17 cellular contexts compared by ENCODE assay signal in the genomic region with DNA sequence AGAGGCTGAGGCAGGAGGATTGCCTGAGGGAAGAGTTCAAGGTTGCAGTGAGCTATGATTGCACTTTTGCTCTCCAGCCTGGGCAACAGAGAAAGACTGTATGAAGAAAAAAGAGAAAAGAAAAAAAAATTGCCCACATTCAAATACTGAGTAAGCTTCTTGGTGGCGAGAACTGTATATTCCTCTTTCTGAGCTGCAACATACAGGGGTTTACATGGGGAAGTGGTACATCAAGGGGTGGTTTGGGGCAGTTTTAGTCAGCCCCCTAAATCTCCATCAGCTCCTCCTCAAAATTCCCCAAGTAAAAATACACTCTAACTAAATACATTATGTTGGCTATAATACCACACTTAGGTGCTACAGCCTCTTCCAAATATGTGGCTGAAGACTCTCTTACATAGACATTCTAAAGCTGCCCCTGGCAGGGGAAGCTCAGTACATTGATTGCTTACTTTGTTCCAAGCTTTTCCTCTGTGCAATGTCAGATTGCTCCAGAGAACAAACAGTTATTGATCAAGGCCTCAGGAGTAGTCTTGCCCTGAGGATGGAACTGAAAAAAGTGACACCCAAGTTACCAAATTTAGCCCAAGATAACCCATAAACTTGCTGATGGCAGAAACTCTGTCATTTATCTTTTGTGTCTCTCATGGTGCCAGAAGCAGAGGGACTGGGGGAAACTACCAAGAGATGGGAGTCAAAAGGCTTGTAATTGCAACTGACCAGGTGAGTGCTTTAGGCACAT.
DNase-seq lines count a peak whose midpoint lies in the region; ATAC-seq, FAIRE-seq and TF ChIP-seq lines count a peak whose summit lies in the region.
"Had no signal": no experiment of that assay in that cellular context is flagged by ENCODE, and none has a peak within 500 bp of the region (broad histone marks: within the 10 kb centered on the region; RNA-seq: fewer than 3 reads in every experiment).

No MANE protein-coding gene starts in this region.

- no peaks in the 10 kb centered on the region for H3K9me3 Mint-ChIP-seq in activated naive CD8-positive, alpha-beta T cell treated with anti-CD3 and anti-CD28 coated beads, Interleukin-2, amount 50 U/mL, for 24 hours

- H4K20me1 ChIP-seq in BLaER1 = no peaks in the 10 kb centered on the region

- no peak overlapping the region for H3K9ac ChIP-seq in BLaER1
- H3K9ac ChIP-seq: SK-N-SH had no signal

- peak overlapping the region; percentile 80 for H3K4me2 ChIP-seq in BLaER1
- H3K4me2 ChIP-seq: SK-N-SH had no signal

- DNase-seq in GM12891 (ENCODE audit: insufficient read length, low spot score) (no peak), T1000 (lab: John Stamatoyannopoulos, UW) (no peak), RPMI8226 (no peak)
- no peak for DNase-seq in activated naive CD8-positive, alpha-beta T cell treated with anti-CD3 and anti-CD28 coated beads, Interleukin-2, amount 50 U/mL, for 24 hours
- DNase-seq in stimulated activated CD4-positive, alpha-beta T cell treated with anti-CD3 and anti-CD28 coated beads, Interleukin-2, amount 100 ng/mL, for 48 hours = no peak
- DNase-seq: activated CD4-positive, CD25-positive, alpha-beta regulatory T cell treated with anti-CD3 and anti-CD28 coated beads, Interleukin-2, amount 50 U/mL, for 72 hours; AML-193; NCI-H1092 treated with DMSO at 0.1 percent for 48 hours; NK-92 treated with Interleukin-12 subunit alpha and Interleukin-12 subunit beta, amount 100 ng/mL, for 24 hours; SK-N-SH had no signal

- ATAC-seq in HG03432 (IDR thresholded peaks at IDR 0.05; ENCODE audit: unreplicated experiment) (peak; percentile 53), GM18867 (IDR thresholded peaks at IDR 0.05; ENCODE audit: unreplicated experiment) (no peak)
- ATAC-seq in activated naive CD8-positive, alpha-beta T cell treated with anti-CD3 and anti-CD28 coated beads, Interleukin-2, amount 50 U/mL, for 24 hours = no peak

- H3K36me3 Mint-ChIP-seq in activated naive CD8-positive, alpha-beta T cell treated with anti-CD3 and anti-CD28 coated beads, Interleukin-2, amount 50 U/mL, for 24 hours (ENCODE audit: low read depth) = peaks cover 4% of the 10 kb centered on the region

- peak; percentile 70 for FAIRE-seq in GM12891 (lab: Jason Lieb, UNC)
- FAIRE-seq: endothelial cell of umbilical vein, HTR-8/SVneo had no signal

- peaks cover 56% of the 10 kb centered on the region for H3K4me1 Mint-ChIP-seq in activated naive CD8-positive, alpha-beta T cell treated with anti-CD3 and anti-CD28 coated beads, Interleukin-2, amount 50 U/mL, for 24 hours

- H3K4me1 ChIP-seq in BLaER1 = peaks cover 60% of the 10 kb centered on the region
- H3K4me1 ChIP-seq: vagina had no signal

- 0 out of 2 replicates have a peak overlapping the region, but pooled peaks have one; percentile 77 for H3K27ac ChIP-seq in BLaER1
- H3K27ac ChIP-seq: cardiac muscle cell, vagina had no signal

- H3K36me3 ChIP-seq in BLaER1 = no peaks in the 10 kb centered on the region
- H3K36me3 ChIP-seq: cardiac muscle cell, vagina had no signal

- no peaks in the 10 kb centered on the region for H3K27me3 Mint-ChIP-seq in activated naive CD8-positive, alpha-beta T cell treated with anti-CD3 and anti-CD28 coated beads, Interleukin-2, amount 50 U/mL, for 24 hours

- no peak overlapping the region for H3K4me3 ChIP-seq in BLaER1
- H3K4me3 ChIP-seq: cardiac muscle cell, vagina had no signal

- TF ChIP-seq POLR2A in GM12891 (IDR thresholded peaks at IDR 0.05; ENCODE audit: low read depth, low read length) = no peak

- peak overlapping the region; percentile 94 for H3K27ac Mint-ChIP-seq in activated naive CD8-positive, alpha-beta T cell treated with anti-CD3 and anti-CD28 coated beads, Interleukin-2, amount 50 U/mL, for 24 hours

- no peaks in the 10 kb centered on the region for H3K27me3 ChIP-seq in BLaER1
- H3K27me3 ChIP-seq: cardiac muscle cell, vagina had no signal

- peak overlapping the region; percentile 86 for H3K4me3 Mint-ChIP-seq in activated naive CD8-positive, alpha-beta T cell treated with anti-CD3 and anti-CD28 coated beads, Interleukin-2, amount 50 U/mL, for 24 hours

- no peaks in the 10 kb centered on the region for H3K9me3 ChIP-seq in BLaER1
- H3K9me3 ChIP-seq: SK-N-SH, vagina had no signal

TF ChIP-seq in GM12891, 5 proteins besides CTCF, POLR2A, EP300 and RAD21:
- TF ChIP-seq TAF1 (IDR thresholded peaks at IDR 0.05; ENCODE audit: low read depth, low read length) (no peak), SPI1 (IDR thresholded peaks at IDR 0.05; ENCODE audit: low read depth, low read length) (peak; percentile 77)
